Comparison of ENCODE assay signal across 1 cellular context in genomic region chr18:12595571-12596255, GRCh38.
TF ChIP-seq lines count a peak whose summit lies in the region.

No MANE protein-coding gene starts in this region.

TF ChIP-seq in HepG2, 621 proteins besides CTCF, POLR2A, EP300 and RAD21 (continued from another document and continues in another):
- TF ChIP-seq, protein P1, sequence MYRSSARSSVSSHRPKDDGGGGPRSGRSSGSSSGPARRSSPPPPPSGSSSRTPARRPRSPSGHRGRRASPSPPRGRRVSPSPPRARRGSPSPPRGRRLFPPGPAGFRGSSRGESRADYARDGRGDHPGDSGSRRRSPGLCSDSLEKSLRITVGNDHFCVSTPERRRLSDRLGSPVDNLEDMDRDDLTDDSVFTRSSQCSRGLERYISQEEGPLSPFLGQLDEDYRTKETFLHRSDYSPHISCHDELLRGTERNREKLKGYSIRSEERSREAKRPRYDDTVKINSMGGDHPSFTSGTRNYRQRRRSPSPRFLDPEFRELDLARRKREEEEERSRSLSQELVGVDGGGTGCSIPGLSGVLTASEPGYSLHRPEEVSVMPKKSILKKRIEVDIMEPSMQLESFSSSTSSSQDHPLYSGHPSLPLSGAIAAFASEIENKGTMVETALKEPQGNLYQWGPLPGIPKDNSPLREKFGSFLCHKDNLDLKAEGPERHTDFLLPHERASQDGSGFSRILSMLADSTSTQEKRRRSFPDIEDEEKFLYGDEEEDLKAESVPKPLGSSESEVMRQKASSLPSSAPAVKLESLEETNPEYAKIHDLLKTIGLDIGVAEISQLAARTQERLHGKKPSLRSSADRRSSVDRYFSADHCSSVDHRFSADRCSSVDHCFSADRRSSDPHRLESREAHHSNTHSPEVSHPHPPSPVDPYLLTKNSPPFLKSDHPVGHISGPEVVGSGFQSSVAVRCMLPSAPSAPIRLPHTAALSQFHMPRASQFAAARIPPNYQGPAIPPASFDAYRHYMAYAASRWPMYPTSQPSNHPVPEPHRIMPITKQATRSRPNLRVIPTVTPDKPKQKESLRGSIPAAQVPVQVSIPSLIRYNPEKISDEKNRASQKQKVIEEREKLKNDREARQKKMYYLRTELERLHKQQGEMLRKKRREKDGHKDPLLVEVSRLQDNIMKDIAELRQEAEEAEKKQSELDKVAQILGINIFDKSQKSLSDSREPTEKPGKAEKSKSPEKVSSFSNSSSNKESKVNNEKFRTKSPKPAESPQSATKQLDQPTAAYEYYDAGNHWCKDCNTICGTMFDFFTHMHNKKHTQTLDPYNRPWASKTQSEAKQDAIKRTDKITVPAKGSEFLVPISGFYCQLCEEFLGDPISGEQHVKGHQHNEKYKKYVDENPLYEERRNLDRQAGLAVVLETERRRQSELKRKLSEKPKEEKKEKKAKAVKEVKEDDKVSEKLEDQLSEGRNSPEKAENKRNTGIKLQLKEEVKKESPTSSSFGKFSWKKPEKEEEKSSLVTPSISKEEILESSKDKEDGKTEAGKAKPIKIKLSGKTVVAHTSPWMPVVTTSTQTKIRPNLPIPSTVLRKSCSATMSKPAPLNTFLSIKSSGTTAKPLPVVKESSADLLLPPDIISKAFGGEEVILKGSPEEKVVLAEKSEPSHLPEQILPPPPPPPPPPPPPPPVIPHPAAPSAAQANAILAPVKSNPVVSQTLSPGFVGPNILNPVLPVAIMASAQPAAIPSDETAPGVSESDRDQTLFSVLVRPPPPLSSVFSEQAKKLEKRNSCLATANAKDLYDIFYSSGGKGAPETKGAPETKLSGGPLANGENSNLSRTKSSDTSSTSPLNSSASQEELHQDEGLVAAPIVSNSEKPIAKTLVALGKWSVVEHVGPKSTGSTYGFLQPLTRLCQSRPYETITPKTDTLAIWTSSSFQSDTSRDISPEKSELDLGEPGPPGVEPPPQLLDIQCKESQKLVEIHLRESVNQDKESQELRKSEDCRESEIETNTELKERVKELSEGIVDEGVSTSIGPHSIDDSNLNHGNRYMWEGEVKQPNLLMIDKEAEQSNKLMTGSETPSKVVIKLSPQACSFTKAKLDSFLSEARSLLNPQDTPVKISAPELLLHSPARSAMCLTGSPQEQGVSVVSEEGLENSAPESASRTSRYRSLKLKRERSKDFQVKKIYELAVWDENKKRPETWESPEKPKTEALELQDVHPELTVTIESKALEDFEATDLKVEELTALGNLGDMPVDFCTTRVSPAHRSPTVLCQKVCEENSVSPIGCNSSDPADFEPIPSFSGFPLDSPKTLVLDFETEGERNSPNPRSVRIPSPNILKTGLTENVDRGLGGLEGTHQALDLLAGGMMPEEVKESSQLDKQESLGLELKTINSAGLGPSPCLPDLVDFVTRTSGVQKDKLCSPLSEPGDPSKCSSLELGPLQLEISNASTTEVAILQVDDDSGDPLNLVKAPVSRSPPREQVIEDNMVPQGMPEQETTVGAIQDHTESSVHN (CRISPR knock-in tag; IDR thresholded peaks at IDR 0.05): no peak
- TF ChIP-seq, protein P2, sequence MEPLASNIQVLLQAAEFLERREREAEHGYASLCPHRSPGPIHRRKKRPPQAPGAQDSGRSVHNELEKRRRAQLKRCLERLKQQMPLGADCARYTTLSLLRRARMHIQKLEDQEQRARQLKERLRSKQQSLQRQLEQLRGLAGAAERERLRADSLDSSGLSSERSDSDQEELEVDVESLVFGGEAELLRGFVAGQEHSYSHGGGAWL (CRISPR knock-in tag; IDR thresholded peaks at IDR 0.05): no peak
- TF ChIP-seq, protein P3, sequence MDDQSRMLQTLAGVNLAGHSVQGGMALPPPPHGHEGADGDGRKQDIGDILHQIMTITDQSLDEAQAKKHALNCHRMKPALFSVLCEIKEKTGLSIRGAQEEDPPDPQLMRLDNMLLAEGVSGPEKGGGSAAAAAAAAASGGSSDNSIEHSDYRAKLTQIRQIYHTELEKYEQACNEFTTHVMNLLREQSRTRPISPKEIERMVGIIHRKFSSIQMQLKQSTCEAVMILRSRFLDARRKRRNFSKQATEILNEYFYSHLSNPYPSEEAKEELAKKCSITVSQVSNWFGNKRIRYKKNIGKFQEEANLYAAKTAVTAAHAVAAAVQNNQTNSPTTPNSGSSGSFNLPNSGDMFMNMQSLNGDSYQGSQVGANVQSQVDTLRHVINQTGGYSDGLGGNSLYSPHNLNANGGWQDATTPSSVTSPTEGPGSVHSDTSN (CRISPR knock-in tag; IDR thresholded peaks at IDR 0.05; ENCODE audit: borderline replicate concordance): no peak
- no peak for TF ChIP-seq ZNF143 (CRISPR knock-in tag; IDR thresholded peaks at IDR 0.05)
- no peak for TF ChIP-seq NAIF1 (CRISPR knock-in tag; IDR thresholded peaks at IDR 0.05; ENCODE audit: borderline replicate concordance)
- peak; percentile 77 for TF ChIP-seq SKI (IDR thresholded peaks at IDR 0.05; ENCODE audit: partially characterized antibody)
- no peak for TF ChIP-seq ZNF280B (CRISPR knock-in tag; IDR thresholded peaks at IDR 0.05; ENCODE audit: borderline replicate concordance)
- TF ChIP-seq MED13 (CRISPR knock-in tag; IDR thresholded peaks at IDR 0.05): 0 out of 2 replicates have a peak, but pooled peaks have one; percentile 40
- TF ChIP-seq FIP1L1 (IDR thresholded peaks at IDR 0.05; ENCODE audit: borderline replicate concordance, insufficient read depth, low read depth, low read length): no peak
- TF ChIP-seq MYPOP (CRISPR knock-in tag; IDR thresholded peaks at IDR 0.05): no peak
- TF ChIP-seq MBD4 (IDR thresholded peaks at IDR 0.05; ENCODE audit: borderline replicate concordance, low read length): no peak
- no peak for TF ChIP-seq ZNF407 (CRISPR knock-in tag; IDR thresholded peaks at IDR 0.05; ENCODE audit: not compliant biosample characterization)
- TF ChIP-seq THRA (CRISPR knock-in tag; IDR thresholded peaks at IDR 0.05; ENCODE audit: borderline replicate concordance): peak; percentile 68; the same call in 1 of the 2 replicates
- TF ChIP-seq ZSCAN22 (CRISPR knock-in tag; IDR thresholded peaks at IDR 0.05): no peak
- TF ChIP-seq, protein P4, sequence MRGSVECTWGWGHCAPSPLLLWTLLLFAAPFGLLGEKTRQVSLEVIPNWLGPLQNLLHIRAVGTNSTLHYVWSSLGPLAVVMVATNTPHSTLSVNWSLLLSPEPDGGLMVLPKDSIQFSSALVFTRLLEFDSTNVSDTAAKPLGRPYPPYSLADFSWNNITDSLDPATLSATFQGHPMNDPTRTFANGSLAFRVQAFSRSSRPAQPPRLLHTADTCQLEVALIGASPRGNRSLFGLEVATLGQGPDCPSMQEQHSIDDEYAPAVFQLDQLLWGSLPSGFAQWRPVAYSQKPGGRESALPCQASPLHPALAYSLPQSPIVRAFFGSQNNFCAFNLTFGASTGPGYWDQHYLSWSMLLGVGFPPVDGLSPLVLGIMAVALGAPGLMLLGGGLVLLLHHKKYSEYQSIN (CRISPR knock-in tag; IDR thresholded peaks at IDR 0.05; ENCODE audit: borderline replicate concordance): no peak
- no peak for TF ChIP-seq ZSCAN29 (CRISPR knock-in tag; conservative IDR thresholded peaks at IDR 0.05)
- no peak for TF ChIP-seq POLR2AphosphoS2 (IDR thresholded peaks at IDR 0.05; ENCODE audit: low read depth, low read length)
- TF ChIP-seq GLI4 (CRISPR knock-in tag; IDR thresholded peaks at IDR 0.05; ENCODE audit: borderline replicate concordance): no peak
- TF ChIP-seq PHF20 (CRISPR knock-in tag; IDR thresholded peaks at IDR 0.05): no peak
- TF ChIP-seq ZNF562 (CRISPR knock-in tag; IDR thresholded peaks at IDR 0.05; ENCODE audit: borderline replicate concordance): no peak
- no peak for TF ChIP-seq TMF1 (CRISPR knock-in tag; IDR thresholded peaks at IDR 0.05; ENCODE audit: low read depth)
- no peak for TF ChIP-seq ZNF44 (CRISPR knock-in tag; IDR thresholded peaks at IDR 0.05)
- TF ChIP-seq, protein P5, sequence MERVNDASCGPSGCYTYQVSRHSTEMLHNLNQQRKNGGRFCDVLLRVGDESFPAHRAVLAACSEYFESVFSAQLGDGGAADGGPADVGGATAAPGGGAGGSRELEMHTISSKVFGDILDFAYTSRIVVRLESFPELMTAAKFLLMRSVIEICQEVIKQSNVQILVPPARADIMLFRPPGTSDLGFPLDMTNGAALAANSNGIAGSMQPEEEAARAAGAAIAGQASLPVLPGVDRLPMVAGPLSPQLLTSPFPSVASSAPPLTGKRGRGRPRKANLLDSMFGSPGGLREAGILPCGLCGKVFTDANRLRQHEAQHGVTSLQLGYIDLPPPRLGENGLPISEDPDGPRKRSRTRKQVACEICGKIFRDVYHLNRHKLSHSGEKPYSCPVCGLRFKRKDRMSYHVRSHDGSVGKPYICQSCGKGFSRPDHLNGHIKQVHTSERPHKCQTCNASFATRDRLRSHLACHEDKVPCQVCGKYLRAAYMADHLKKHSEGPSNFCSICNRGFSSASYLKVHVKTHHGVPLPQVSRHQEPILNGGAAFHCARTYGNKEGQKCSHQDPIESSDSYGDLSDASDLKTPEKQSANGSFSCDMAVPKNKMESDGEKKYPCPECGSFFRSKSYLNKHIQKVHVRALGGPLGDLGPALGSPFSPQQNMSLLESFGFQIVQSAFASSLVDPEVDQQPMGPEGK (CRISPR knock-in tag; IDR thresholded peaks at IDR 0.05): peak; percentile 57
- TF ChIP-seq RBM39 (IDR thresholded peaks at IDR 0.05; ENCODE audit: low read depth, low read length, poor library complexity, severe bottlenecking): no peak
- no peak for TF ChIP-seq PAX8 (CRISPR knock-in tag; IDR thresholded peaks at IDR 0.05; ENCODE audit: borderline replicate concordance)
- no peak for TF ChIP-seq ZNF564 (CRISPR knock-in tag; IDR thresholded peaks at IDR 0.05)
- TF ChIP-seq TEAD3 (CRISPR knock-in tag; optimal IDR thresholded peaks at IDR 0.05; ENCODE audit: borderline replicate concordance): no peak
- peak; percentile 55; the same call in 1 of the 2 replicates for TF ChIP-seq CHD4 (IDR thresholded peaks at IDR 0.05; ENCODE audit: borderline replicate concordance, low read length)
